ENCODE assay signal across 8 cellular contexts in genomic region chr7:47574473-47575328, GRCh38. TPM values are rescaled to one million over a fixed set of nuclear protein-coding genes. Genes with fewer than 3 reads are reported as not detected.
A peak's percentile ranks its signal among the peaks of the same experiment; 100 is the strongest.
DNase-seq lines count a peak whose midpoint lies in the region; ATAC-seq, FAIRE-seq and TF ChIP-seq lines count a peak whose summit lies in the region.

No MANE protein-coding gene starts in this region.

- FAIRE-seq in astrocyte (lab: Jason Lieb, UNC): peak; percentile 50

- no peak overlapping the region for H3K4me3 Mint-ChIP-seq in astrocyte (ENCODE audit: unreplicated experiment)
- no peak overlapping the region for H3K4me3 Mint-ChIP-seq in CD8-positive, alpha-beta memory T cell
- H3K4me3 Mint-ChIP-seq in GM23338: no peak overlapping the region

- no peaks in the 10 kb centered on the region for H3K9me2 ChIP-seq in GM23338 (ENCODE audit: insufficient read depth)

- H3K27ac Mint-ChIP-seq in astrocyte (ENCODE audit: unreplicated experiment): no peak overlapping the region
- no peak overlapping the region for H3K27ac Mint-ChIP-seq in CD8-positive, alpha-beta memory T cell
- H3K27ac Mint-ChIP-seq in GM23338: no peak overlapping the region

- no peaks in the 10 kb centered on the region for H3K9me3 ChIP-seq in astrocyte (ENCODE audit: insufficient read depth, low read depth, low read length)
- no peaks in the 10 kb centered on the region for H3K9me3 ChIP-seq in CD8-positive, alpha-beta memory T cell (ENCODE audit: low read length)

- H4K20me1 ChIP-seq in astrocyte (ENCODE audit: insufficient read depth, low read length) (no peaks in the 10 kb centered on the region), GM23338 (replicated peaks; ENCODE audit: insufficient read depth) (0 out of 2 replicates have a peak, but pooled peaks cover 4% of the 10 kb centered on the region)

- H2AFZ ChIP-seq in astrocyte (ENCODE audit: low read depth, low read length): no peak overlapping the region
- no peak overlapping the region for H2AFZ ChIP-seq in GM23338

- H3K27ac ChIP-seq in astrocyte (ENCODE audit: low read depth, low read length) (peak overlapping the region; percentile 79), skin epidermis (peak overlapping the region in 12 of 21 experiments; percentile 6 to 88 (median 72)), GM23338 (ENCODE audit: low read depth) (no peak overlapping the region)
- H3K27ac ChIP-seq in CD8-positive, alpha-beta memory T cell (ENCODE audit: low read depth, low read length): no peak overlapping the region

- DNase-seq in astrocyte (ENCODE audit: low read depth) (peak; percentile 58), NCI-H1092 (lab: John Stamatoyannopoulos, UW) (no peak), GM23338 (ENCODE audit: low spot score) (no peak)
- DNase-seq in CD8-positive, alpha-beta memory T cell: no peak
- DNase-seq in activated CD4-positive, alpha-beta T cell treated with anti-CD3 and anti-CD28 coated beads for 1 hour: no peak

- POLR2A ChIA-PET in CD8-positive, alpha-beta memory T cell (lab: Charles Lee): no interaction called here

- ATAC-seq in GM19467 (IDR thresholded peaks at IDR 0.05; ENCODE audit: unreplicated experiment): peak; percentile 80
- ATAC-seq in HG03196 (IDR thresholded peaks at IDR 0.05; ENCODE audit: unreplicated experiment): peak; percentile 54
- no peak for ATAC-seq in GM23338

- peaks cover 2% of the 10 kb centered on the region for H3K9me3 Mint-ChIP-seq in astrocyte (ENCODE audit: unreplicated experiment)
- H3K9me3 Mint-ChIP-seq in CD8-positive, alpha-beta memory T cell: peaks cover 0 to 8% (median 3%) of the 10 kb centered on the region in 5 donors
- no peaks in the 10 kb centered on the region for H3K9me3 Mint-ChIP-seq in GM23338

- CTCF ChIA-PET in CD8-positive, alpha-beta memory T cell (lab: Charles Lee): interaction anchor here (1.1 kb wide), 1 partner anchor 10 kb away, joined by 3 read pairs; no protein-coding TSS in a partner anchor

- H3K36me3 ChIP-seq in astrocyte (ENCODE audit: insufficient read depth, low read length) (no peaks in the 10 kb centered on the region), GM23338 (ENCODE audit: insufficient read depth) (no peaks in the 10 kb centered on the region)
- H3K36me3 ChIP-seq in CD8-positive, alpha-beta memory T cell (ENCODE audit: insufficient read depth, low read length): no peaks in the 10 kb centered on the region

- H3F3A ChIP-seq in GM23338 (replicated peaks; ENCODE audit: low read depth): no peaks in the 10 kb centered on the region

- H3K9ac ChIP-seq in astrocyte (ENCODE audit: low read length): peak overlapping the region; percentile 54

- H3K27me3 Mint-ChIP-seq in astrocyte (ENCODE audit: low read depth, unreplicated experiment): no peaks in the 10 kb centered on the region
- H3K27me3 Mint-ChIP-seq in CD8-positive, alpha-beta memory T cell: peaks cover 1 to 2% of the 10 kb centered on the region in 2 donors
- H3K27me3 Mint-ChIP-seq in GM23338 (ENCODE audit: insufficient read depth, low read depth, poor library complexity): peaks cover 29% of the 10 kb centered on the region

- H3K36me3 Mint-ChIP-seq in astrocyte (ENCODE audit: low read depth, unreplicated experiment): peaks cover 5% of the 10 kb centered on the region
- H3K36me3 Mint-ChIP-seq in CD8-positive, alpha-beta memory T cell: no peaks in the 10 kb centered on the region
- peaks cover 11% of the 10 kb centered on the region for H3K36me3 Mint-ChIP-seq in GM23338 (ENCODE audit: low read depth)

- H3K4me1 ChIP-seq in astrocyte (ENCODE audit: insufficient read depth, low read length) (peaks cover 75% of the 10 kb centered on the region), GM23338 (ENCODE audit: insufficient read depth) (peaks cover 49% of the 10 kb centered on the region)
- no peaks in the 10 kb centered on the region for H3K4me1 ChIP-seq in CD8-positive, alpha-beta memory T cell (ENCODE audit: insufficient read depth, low read length)

- H3K27me3 ChIP-seq in astrocyte (ENCODE audit: insufficient read depth, low read length) (no peaks in the 10 kb centered on the region), GM23338 (ENCODE audit: insufficient read depth) (no peaks in the 10 kb centered on the region)
- no peaks in the 10 kb centered on the region for H3K27me3 ChIP-seq in CD8-positive, alpha-beta memory T cell (ENCODE audit: insufficient read depth, low read length, poor library complexity, severe bottlenecking)

- peak overlapping the region; percentile 50 for H3K4me2 ChIP-seq in astrocyte (ENCODE audit: low read length)
- no peak overlapping the region for H3K4me2 ChIP-seq in GM23338

- TF ChIP-seq CTCF in astrocyte (IDR thresholded peaks at IDR 0.05; ENCODE audit: insufficient read depth, low read depth, low read length) (no peak), GM23338 (conservative IDR thresholded peaks at IDR 0.05; ENCODE audit: low read depth in 2 of 2) (no peak)

- H3K4me1 Mint-ChIP-seq in astrocyte (ENCODE audit: low read depth, unreplicated experiment) (peaks cover 47% of the 10 kb centered on the region), GM23338 (peaks cover 71% of the 10 kb centered on the region)
- no peaks in the 10 kb centered on the region for H3K4me1 Mint-ChIP-seq in CD8-positive, alpha-beta memory T cell

- peaks cover 74% of the 10 kb centered on the region for H3K79me2 ChIP-seq in astrocyte (ENCODE audit: insufficient read depth, low read length)
- H3K79me2 ChIP-seq in GM23338 (replicated peaks; ENCODE audit: insufficient read depth): peaks cover 98% of the 10 kb centered on the region

- H3K4me3 ChIP-seq in astrocyte (ENCODE audit: insufficient read depth, low read depth, low read length) (no peak overlapping the region), skin epidermis (no peak overlapping the region), GM23338 (no peak overlapping the region)
- H3K4me3 ChIP-seq in CD8-positive, alpha-beta memory T cell (ENCODE audit: low read length): no peak overlapping the region

TF ChIP-seq in GM23338, 12 proteins besides CTCF, POLR2A, EP300 and RAD21:
- TF ChIP-seq NANOG (IDR thresholded peaks at IDR 0.05; ENCODE audit: borderline replicate concordance) (no peak), ETS1 (IDR thresholded peaks at IDR 0.05) (no peak), EZH2phosphoT487 (IDR thresholded peaks at IDR 0.05; ENCODE audit: unreplicated experiment) (no peak), POLR2AphosphoS5 (IDR thresholded peaks at IDR 0.05; ENCODE audit: low read depth) (no peak)
- TF ChIP-seq, protein P1, sequence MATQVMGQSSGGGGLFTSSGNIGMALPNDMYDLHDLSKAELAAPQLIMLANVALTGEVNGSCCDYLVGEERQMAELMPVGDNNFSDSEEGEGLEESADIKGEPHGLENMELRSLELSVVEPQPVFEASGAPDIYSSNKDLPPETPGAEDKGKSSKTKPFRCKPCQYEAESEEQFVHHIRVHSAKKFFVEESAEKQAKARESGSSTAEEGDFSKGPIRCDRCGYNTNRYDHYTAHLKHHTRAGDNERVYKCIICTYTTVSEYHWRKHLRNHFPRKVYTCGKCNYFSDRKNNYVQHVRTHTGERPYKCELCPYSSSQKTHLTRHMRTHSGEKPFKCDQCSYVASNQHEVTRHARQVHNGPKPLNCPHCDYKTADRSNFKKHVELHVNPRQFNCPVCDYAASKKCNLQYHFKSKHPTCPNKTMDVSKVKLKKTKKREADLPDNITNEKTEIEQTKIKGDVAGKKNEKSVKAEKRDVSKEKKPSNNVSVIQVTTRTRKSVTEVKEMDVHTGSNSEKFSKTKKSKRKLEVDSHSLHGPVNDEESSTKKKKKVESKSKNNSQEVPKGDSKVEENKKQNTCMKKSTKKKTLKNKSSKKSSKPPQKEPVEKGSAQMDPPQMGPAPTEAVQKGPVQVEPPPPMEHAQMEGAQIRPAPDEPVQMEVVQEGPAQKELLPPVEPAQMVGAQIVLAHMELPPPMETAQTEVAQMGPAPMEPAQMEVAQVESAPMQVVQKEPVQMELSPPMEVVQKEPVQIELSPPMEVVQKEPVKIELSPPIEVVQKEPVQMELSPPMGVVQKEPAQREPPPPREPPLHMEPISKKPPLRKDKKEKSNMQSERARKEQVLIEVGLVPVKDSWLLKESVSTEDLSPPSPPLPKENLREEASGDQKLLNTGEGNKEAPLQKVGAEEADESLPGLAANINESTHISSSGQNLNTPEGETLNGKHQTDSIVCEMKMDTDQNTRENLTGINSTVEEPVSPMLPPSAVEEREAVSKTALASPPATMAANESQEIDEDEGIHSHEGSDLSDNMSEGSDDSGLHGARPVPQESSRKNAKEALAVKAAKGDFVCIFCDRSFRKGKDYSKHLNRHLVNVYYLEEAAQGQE (IDR thresholded peaks at IDR 0.05; ENCODE audit: unreplicated experiment): no peak

RNA-seq across cellular contexts. Expression of gene TNS3, which starts 7.2 kb away (rescaled TPM):
- total RNA-seq in astrocyte: 92.9 and 105 TPM in 2 replicates
- total RNA-seq in CD8-positive, alpha-beta memory T cell: 1 to 10 TPM; 1.4 to 1.5 TPM
- not detected for polyA plus RNA-seq in CD8-positive, alpha-beta memory T cell
- total RNA-seq in GM23338 (2014; rRNA removed; shearing (Covaris generic)): 20.6 and 28.7 TPM in 2 replicates
- polyA plus RNA-seq in GM23338 (2016; fragmentation: Nextera tagmentation; extraction: Ambion mirVana): 6.2 TPM in 2 replicates

Comparison
In these comparisons a context has a peak if more than half of its experiments do, and no peak if none do; other contexts are left out.
1. H3K27ac ChIP-seq: peak in astrocyte (single experiment) and skin epidermis (12 of 21); none in CD8-positive, alpha-beta memory T cell (single experiment) and GM23338 (single experiment).